Comparison of ENCODE assay signal across 8 cellular contexts in genomic region chr1:44318097-44319088, GRCh38. TPM values are rescaled to one million over a fixed set of nuclear protein-coding genes. Genes with fewer than 3 reads are reported as not detected.
DNase-seq lines count a peak whose midpoint lies in the region; ATAC-seq, FAIRE-seq and TF ChIP-seq lines count a peak whose summit lies in the region.

No MANE protein-coding gene starts in this region.

- H3K4me1 Mint-ChIP-seq in endodermal cell: peaks cover 38% of the 10 kb centered on the region

- peaks cover 38% of the 10 kb centered on the region for H3K36me3 Mint-ChIP-seq in endodermal cell (ENCODE audit: low read depth)

- peak; percentile 7 for DNase-seq in AG04450 (ENCODE audit: low read depth, low spot score)
- DNase-seq in GM18507 (ENCODE audit: extremely low spot score, insufficient read length, low read depth): peak; percentile 46
- peak; percentile 39 for DNase-seq in NCI-H345 treated with DMSO at 0.1 percent for 48 hours (lab: John Stamatoyannopoulos, UW; ENCODE audit: unreplicated experiment)
- DNase-seq in activated CD4-positive, alpha-beta T cell treated with anti-CD3 and anti-CD28 coated beads, Interleukin-2, amount 50 U/mL, for 1 hour: peak; percentile 37
- peak; percentile 83 for DNase-seq in endodermal cell

- no peaks in the 10 kb centered on the region for H3K9me3 Mint-ChIP-seq in endodermal cell

- no peak overlapping the region for H3K4me3 ChIP-seq in AG04450 (ENCODE audit: low read depth, low read length)
- H3K4me3 ChIP-seq in endodermal cell (ENCODE audit: low read length): no peak overlapping the region
- H3K4me3 ChIP-seq in neutrophil (ENCODE audit: low read depth in 1 of 2, low read length in 1 of 2): no peak overlapping the region

- FAIRE-seq in GM18507 (lab: Jason Lieb, UNC): peak; percentile 86

- POLR2A ChIA-PET in AG04450 (lab: Yijun Ruan, JAX): no interaction called here

- H3K27ac Mint-ChIP-seq in endodermal cell: peak overlapping the region; percentile 59

- no peaks in the 10 kb centered on the region for H3K27me3 Mint-ChIP-seq in endodermal cell (ENCODE audit: insufficient read depth)

- H3K4me1 ChIP-seq in endodermal cell (ENCODE audit: control insufficient read depth, insufficient read depth, low read length): peaks cover 17% of the 10 kb centered on the region
- no peaks in the 10 kb centered on the region for H3K4me1 ChIP-seq in neutrophil (ENCODE audit: control insufficient read depth in 1 of 2, insufficient read depth in 1 of 2, low read depth in 1 of 2, low read length in 1 of 2)

- no peak overlapping the region for H3K9ac ChIP-seq in endodermal cell (ENCODE audit: extremely low read depth, low read length, poor library complexity, severe bottlenecking)

- H3K4me3 Mint-ChIP-seq in endodermal cell: no peak overlapping the region

- TF ChIP-seq CTCF in AG04450 (IDR thresholded peaks at IDR 0.05; ENCODE audit: low read depth, low read length) (peak; percentile 85), endodermal cell (conservative IDR thresholded peaks at IDR 0.05) (peak; percentile 95), neutrophil (IDR thresholded peaks at IDR 0.05) (peak; percentile 72)

- no peak for ATAC-seq in GM21390 (IDR thresholded peaks at IDR 0.05; ENCODE audit: unreplicated experiment)
- no peak for ATAC-seq in HG02884 (IDR thresholded peaks at IDR 0.05; ENCODE audit: unreplicated experiment)

- WGBS in endodermal cell (ENCODE audit: insufficient coverage in 1 of 2, insufficient read length in 1 of 2), 2 experiments: 49 to 61% methylated on average over 4 to 9 of the region's 9 CpGs

- CTCF ChIA-PET in AG04450 (lab: Charles Lee): interaction anchor here (0.6 to 1.4 kb wide), 15 partner anchors 8 to 225 kb away, joined by 3 to 6 read pairs (median 3); no protein-coding TSS in a partner anchor

- H3K27ac ChIP-seq in AG04450 (ENCODE audit: low read depth, low read length) (no peak overlapping the region), endodermal cell (ENCODE audit: low read depth, low read length) (no peak overlapping the region), neutrophil (no peak overlapping the region)

- H3K9me3 ChIP-seq in AG04450 (ENCODE audit: control insufficient read depth, insufficient read depth, low read length): no peaks in the 10 kb centered on the region
- H3K9me3 ChIP-seq in endodermal cell (ENCODE audit: control insufficient read depth, low read length): no peaks in the 10 kb centered on the region
- H3K9me3 ChIP-seq in neutrophil: no peaks in the 10 kb centered on the region

- no peaks in the 10 kb centered on the region for H3K27me3 ChIP-seq in AG04450 (ENCODE audit: control insufficient read depth, insufficient read depth, low read length)
- no peaks in the 10 kb centered on the region for H3K27me3 ChIP-seq in endodermal cell (ENCODE audit: control insufficient read depth, insufficient read depth, low read length, poor library complexity, severe bottlenecking)
- H3K27me3 ChIP-seq in neutrophil: no peaks in the 10 kb centered on the region

- H3K36me3 ChIP-seq in endodermal cell (ENCODE audit: control insufficient read depth, insufficient read depth, low read length) (peaks cover 23% of the 10 kb centered on the region), neutrophil (no peaks in the 10 kb centered on the region)

RNA-seq across cellular contexts. Expression of gene ERI3, which starts 36.7 kb away (rescaled TPM):
- 46.2 and 54.0 TPM in 2 replicates for polyA plus RNA-seq in AG04450 (2011; rRNA removed)
- polyA minus RNA-seq in AG04450 (2011; rRNA and poly(A)+ RNA removed): 56.5 and 73.0 TPM in 2 replicates
- 10 to 100 TPM; 71.9 to 92.1 TPM for total RNA-seq in endodermal cell
- 56.5 TPM for polyA plus RNA-seq in endodermal cell (2013, experiment 1 of 2)
- polyA plus RNA-seq in endodermal cell (2013, experiment 2 of 2): 59.4 TPM

Comparison
In these comparisons a context has a peak if more than half of its experiments do, and no peak if none do; other contexts are left out.
1. DNase-seq: peak in every context shown above with its lines; median percentile 83 in endodermal cell; 46 in GM18507; 39 in NCI-H345 treated with DMSO at 0.1 percent for 48 hours; 37 in activated CD4-positive, alpha-beta T cell treated with anti-CD3 and anti-CD28 coated beads, Interleukin-2, amount 50 U/mL, for 1 hour; 7 in AG04450.